ENCODE assay signal across 15 cellular contexts in the genomic region with DNA sequence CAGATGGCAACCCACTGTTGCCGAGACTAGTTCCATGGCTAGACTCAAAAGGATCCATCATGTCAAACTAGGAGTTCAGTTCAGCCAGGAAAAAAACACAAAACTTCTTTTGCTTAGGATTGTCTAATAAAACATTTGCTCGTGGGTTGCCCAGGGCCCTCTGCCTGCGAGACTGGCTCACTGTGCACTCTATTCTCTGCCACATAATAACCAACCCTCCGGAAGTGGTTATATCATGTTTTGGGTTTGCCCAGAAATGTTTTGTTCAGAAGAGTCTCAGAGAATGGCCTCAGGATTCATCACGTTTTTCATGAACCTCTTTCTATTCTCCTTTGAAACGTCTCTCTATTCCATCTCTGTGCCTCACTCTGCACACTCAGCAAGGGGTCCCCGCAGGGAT.
DNase-seq lines count a peak whose midpoint lies in the region; ATAC-seq and TF ChIP-seq lines count a peak whose summit lies in the region.
"Had no signal": no experiment of that assay in that cellular context is flagged by ENCODE, and none has a peak within 500 bp of the region (broad histone marks: within the 10 kb centered on the region; RNA-seq: fewer than 3 reads in every experiment).

No MANE protein-coding gene starts in this region.

- POLR2A ChIA-PET in activated CD8-positive, alpha-beta T cell treated with anti-CD3 and anti-CD28 coated beads, Interleukin-2, amount 10 ng/mL, durations not matched to agents 7 days and 5 days (lab: Charles Lee): no interaction called here
- POLR2A ChIA-PET in activated CD8-positive, alpha-beta T cell treated with anti-CD3 and anti-CD28 coated beads for 36 hours (lab: Charles Lee): no interaction called here
- POLR2A ChIA-PET in CD4-positive, alpha-beta T cell (lab: Charles Lee): no interaction called here

- DNase-seq in activated CD8-positive, alpha-beta T cell treated with anti-CD3 and anti-CD28 coated beads, Interleukin-2, amount 10 ng/mL, durations not matched to agents 7 days and 5 days: no peak
- no peak for DNase-seq in activated CD8-positive, alpha-beta T cell treated with anti-CD3 and anti-CD28 coated beads for 36 hours
- DNase-seq in CD4-positive, alpha-beta T cell: peak in 1 of 10 experiments; percentile 8
- DNase-seq in effector memory CD8-positive, alpha-beta T cell: peak in 2 of 3 experiments; percentile 7 to 11
- DNase-seq in DMS53 (lab: John Stamatoyannopoulos, UW): no peak
- DNase-seq: HFFc6, Kasumi-1, NCI-H1105 treated with DMSO at 0.1 percent for 48 hours, NCI-H187, PC-9 had no signal

- no peaks in the 10 kb centered on the region for H3K36me3 ChIP-seq in Loucy (ENCODE audit: insufficient read depth, low read length)
- H3K36me3 ChIP-seq: BLaER1, SJSA1 had no signal

- H3K27me3 Mint-ChIP-seq in activated CD8-positive, alpha-beta T cell treated with anti-CD3 and anti-CD28 coated beads, Interleukin-2, amount 10 ng/mL, durations not matched to agents 7 days and 5 days (ENCODE audit: low read depth): peaks cover 3% of the 10 kb centered on the region
- H3K27me3 Mint-ChIP-seq in activated CD8-positive, alpha-beta T cell treated with anti-CD3 and anti-CD28 coated beads for 36 hours: peaks cover 2% of the 10 kb centered on the region
- no peaks in the 10 kb centered on the region for H3K27me3 Mint-ChIP-seq in CD4-positive, alpha-beta T cell
- peaks cover 6 to 9% of the 10 kb centered on the region in 2 donors for H3K27me3 Mint-ChIP-seq in effector memory CD8-positive, alpha-beta T cell

- intact Hi-C loops in activated CD8-positive, alpha-beta T cell treated with anti-CD3 and anti-CD28 coated beads for 36 hours (cut with micrococcal nuclease): no loop called here
- intact Hi-C loops in CD4-positive, alpha-beta T cell (cut with DNase I, micrococcal nuclease): no loop called here

- peak overlapping the region; percentile 58 for H3K9ac ChIP-seq in Loucy (ENCODE audit: low read depth, low read length, poor library complexity, severe bottlenecking)
- H3K9ac ChIP-seq: BLaER1 had no signal

- no peak for TF ChIP-seq CTCF in activated CD8-positive, alpha-beta T cell treated with anti-CD3 and anti-CD28 coated beads for 36 hours (IDR thresholded peaks at IDR 0.05)
- no peak for TF ChIP-seq CTCF in CD4-positive, alpha-beta T cell (IDR thresholded peaks at IDR 0.05)
- 0 out of 2 replicates have a peak, but pooled peaks have one; percentile 15 for TF ChIP-seq CTCF in Loucy (conservative IDR thresholded peaks at IDR 0.05; ENCODE audit: low read length)

- peaks cover 48% of the 10 kb centered on the region for H3K4me1 ChIP-seq in Loucy (ENCODE audit: insufficient read depth, low read length, poor library complexity, severe bottlenecking)
- H3K4me1 ChIP-seq: SJSA1 had no signal

- no peaks in the 10 kb centered on the region for H3K9me2 ChIP-seq in Loucy (replicated peaks; ENCODE audit: low read depth, low read length)

- H3K36me3 Mint-ChIP-seq in activated CD8-positive, alpha-beta T cell treated with anti-CD3 and anti-CD28 coated beads, Interleukin-2, amount 10 ng/mL, durations not matched to agents 7 days and 5 days (ENCODE audit: low read depth): peaks cover 35% of the 10 kb centered on the region
- no peaks in the 10 kb centered on the region for H3K36me3 Mint-ChIP-seq in activated CD8-positive, alpha-beta T cell treated with anti-CD3 and anti-CD28 coated beads for 36 hours (ENCODE audit: low read depth)
- no peaks in the 10 kb centered on the region for H3K36me3 Mint-ChIP-seq in CD4-positive, alpha-beta T cell (ENCODE audit: low read depth)
- no peaks in the 10 kb centered on the region for H3K36me3 Mint-ChIP-seq in effector memory CD8-positive, alpha-beta T cell (ENCODE audit: insufficient read depth)

- no peak overlapping the region for H3K27ac ChIP-seq in CD4-positive, alpha-beta T cell (ENCODE audit: low read depth, low read length)
- H3K27ac ChIP-seq: BLaER1, PC-9, SJSA1 had no signal

- peak overlapping the region; percentile 31 for H2AFZ ChIP-seq in Loucy (ENCODE audit: low read length)
- H2AFZ ChIP-seq: PC-9 had no signal

- no peaks in the 10 kb centered on the region for H3K27me3 ChIP-seq in CD4-positive, alpha-beta T cell (ENCODE audit: control insufficient read depth, insufficient read depth, low read length)
- H3K27me3 ChIP-seq in Loucy (ENCODE audit: insufficient read depth, low read length, poor library complexity, severe bottlenecking): no peaks in the 10 kb centered on the region
- H3K27me3 ChIP-seq: BLaER1 had no signal

- peak overlapping the region; percentile 76 for H3K27ac Mint-ChIP-seq in activated CD8-positive, alpha-beta T cell treated with anti-CD3 and anti-CD28 coated beads, Interleukin-2, amount 10 ng/mL, durations not matched to agents 7 days and 5 days
- H3K27ac Mint-ChIP-seq in activated CD8-positive, alpha-beta T cell treated with anti-CD3 and anti-CD28 coated beads for 36 hours: no peak overlapping the region
- H3K27ac Mint-ChIP-seq in CD4-positive, alpha-beta T cell: peak overlapping the region; percentile 24
- peak overlapping the region in 1 of 2 donors; percentile 29 for H3K27ac Mint-ChIP-seq in effector memory CD8-positive, alpha-beta T cell
- H3K27ac Mint-ChIP-seq: HFFc6 had no signal

- peaks cover 76% of the 10 kb centered on the region for H3K4me1 Mint-ChIP-seq in activated CD8-positive, alpha-beta T cell treated with anti-CD3 and anti-CD28 coated beads, Interleukin-2, amount 10 ng/mL, durations not matched to agents 7 days and 5 days (ENCODE audit: low read depth)
- peaks cover 38% of the 10 kb centered on the region for H3K4me1 Mint-ChIP-seq in activated CD8-positive, alpha-beta T cell treated with anti-CD3 and anti-CD28 coated beads for 36 hours (ENCODE audit: low read depth)
- peaks cover 71% of the 10 kb centered on the region for H3K4me1 Mint-ChIP-seq in CD4-positive, alpha-beta T cell (ENCODE audit: low read depth)
- H3K4me1 Mint-ChIP-seq in effector memory CD8-positive, alpha-beta T cell (ENCODE audit: low read depth in 2 of 2): peaks cover 35 to 41% of the 10 kb centered on the region in 2 donors

- CTCF ChIA-PET in activated CD8-positive, alpha-beta T cell treated with anti-CD3 and anti-CD28 coated beads, Interleukin-2, amount 10 ng/mL, durations not matched to agents 7 days and 5 days (lab: Charles Lee): interaction anchor here (1.1 to 1.5 kb wide), 4 partner anchors 9 to 44 kb away, joined by 3 to 6 read pairs (median 4); no protein-coding TSS in a partner anchor
- CTCF ChIA-PET in activated CD8-positive, alpha-beta T cell treated with anti-CD3 and anti-CD28 coated beads for 36 hours (lab: Charles Lee): interaction anchor here (1.0 kb wide), 1 partner anchor 14 kb away, joined by 4 read pairs; no protein-coding TSS in a partner anchor
- CTCF ChIA-PET in CD4-positive, alpha-beta T cell (lab: Charles Lee): no interaction called here

- H3F3A ChIP-seq in Loucy (ENCODE audit: low read depth): 0 out of 2 replicates have a peak, but pooled peaks cover 9% of the 10 kb centered on the region

- no peak for ATAC-seq in activated CD8-positive, alpha-beta T cell treated with anti-CD3 and anti-CD28 coated beads, Interleukin-2, amount 10 ng/mL, durations not matched to agents 7 days and 5 days
- no peak for ATAC-seq in activated CD8-positive, alpha-beta T cell treated with anti-CD3 and anti-CD28 coated beads for 36 hours
- ATAC-seq in CD4-positive, alpha-beta T cell (ENCODE audit: poor library complexity): peak; percentile 39
- peak; percentile 84 for ATAC-seq in effector memory CD8-positive, alpha-beta T cell (replicated peaks)
- no peak for ATAC-seq in HG03159 (IDR thresholded peaks at IDR 0.05; ENCODE audit: unreplicated experiment)
- ATAC-seq in HG03565 (IDR thresholded peaks at IDR 0.05; ENCODE audit: unreplicated experiment): no peak

- H3K79me2 ChIP-seq in Loucy (ENCODE audit: insufficient read depth, low read length): no peaks in the 10 kb centered on the region

- H3K4me3 ChIP-seq in Loucy (ENCODE audit: low read length, poor library complexity, severe bottlenecking): peak overlapping the region; percentile 65
- H3K4me3 ChIP-seq: BLaER1, PC-9, SJSA1 had no signal

- H3K4me3 Mint-ChIP-seq in activated CD8-positive, alpha-beta T cell treated with anti-CD3 and anti-CD28 coated beads, Interleukin-2, amount 10 ng/mL, durations not matched to agents 7 days and 5 days: no peak overlapping the region
- no peak overlapping the region for H3K4me3 Mint-ChIP-seq in activated CD8-positive, alpha-beta T cell treated with anti-CD3 and anti-CD28 coated beads for 36 hours
- no peak overlapping the region for H3K4me3 Mint-ChIP-seq in CD4-positive, alpha-beta T cell
- peak overlapping the region; percentile 49 to 69 for H3K4me3 Mint-ChIP-seq in effector memory CD8-positive, alpha-beta T cell
- H3K4me3 Mint-ChIP-seq: HFFc6 had no signal

- no peaks in the 10 kb centered on the region for H3K9me3 ChIP-seq in CD4-positive, alpha-beta T cell (ENCODE audit: control insufficient read depth, low read length)
- H3K9me3 ChIP-seq in Loucy (ENCODE audit: insufficient read depth, low read depth, low read length): no peaks in the 10 kb centered on the region
- H3K9me3 ChIP-seq: BLaER1, SJSA1 had no signal

- no peaks in the 10 kb centered on the region for H4K20me1 ChIP-seq in Loucy (ENCODE audit: insufficient read depth, low read length, poor library complexity, severe bottlenecking)
- H4K20me1 ChIP-seq: BLaER1 had no signal

- H3K4me2 ChIP-seq in Loucy (ENCODE audit: low read depth, low read length, poor library complexity, severe bottlenecking): peak overlapping the region; percentile 94
- H3K4me2 ChIP-seq: BLaER1, PC-9 had no signal

- H3K9me3 Mint-ChIP-seq in activated CD8-positive, alpha-beta T cell treated with anti-CD3 and anti-CD28 coated beads, Interleukin-2, amount 10 ng/mL, durations not matched to agents 7 days and 5 days (ENCODE audit: insufficient read depth): peaks cover 5% of the 10 kb centered on the region
- H3K9me3 Mint-ChIP-seq in activated CD8-positive, alpha-beta T cell treated with anti-CD3 and anti-CD28 coated beads for 36 hours: no peaks in the 10 kb centered on the region
- no peaks in the 10 kb centered on the region for H3K9me3 Mint-ChIP-seq in CD4-positive, alpha-beta T cell
- H3K9me3 Mint-ChIP-seq in effector memory CD8-positive, alpha-beta T cell: no peaks in the 10 kb centered on the region

Comparison
In these comparisons a context has a peak if more than half of its experiments do, and no peak if none do; other contexts are left out.
1. ATAC-seq: peak in CD4-positive, alpha-beta T cell (single experiment) and effector memory CD8-positive, alpha-beta T cell (single experiment); none in activated CD8-positive, alpha-beta T cell treated with anti-CD3 and anti-CD28 coated beads, Interleukin-2, amount 10 ng/mL, durations not matched to agents 7 days and 5 days (single experiment), activated CD8-positive, alpha-beta T cell treated with anti-CD3 and anti-CD28 coated beads for 36 hours (single experiment), HG03159 (single experiment) and HG03565 (single experiment).
2. DNase-seq: peak in effector memory CD8-positive, alpha-beta T cell (2 of 3); none in activated CD8-positive, alpha-beta T cell treated with anti-CD3 and anti-CD28 coated beads, Interleukin-2, amount 10 ng/mL, durations not matched to agents 7 days and 5 days (single experiment), activated CD8-positive, alpha-beta T cell treated with anti-CD3 and anti-CD28 coated beads for 36 hours (single experiment) and DMS53 (single experiment).
3. H3K4me3 Mint-ChIP-seq: peak in effector memory CD8-positive, alpha-beta T cell (2 of 2); none in activated CD8-positive, alpha-beta T cell treated with anti-CD3 and anti-CD28 coated beads, Interleukin-2, amount 10 ng/mL, durations not matched to agents 7 days and 5 days (single experiment), activated CD8-positive, alpha-beta T cell treated with anti-CD3 and anti-CD28 coated beads for 36 hours (single experiment) and CD4-positive, alpha-beta T cell (single experiment).